ENCODE assay signal across 1 cellular context in genomic region chr6:44251576-44252524, GRCh38.
A peak's percentile ranks its signal among the peaks of the same experiment; 100 is the strongest.
TF ChIP-seq lines count a peak whose summit lies in the region.

No MANE protein-coding gene starts in this region.

TF ChIP-seq in K562, 482 proteins besides CTCF, POLR2A, EP300 and RAD21 (continued from another document and continues in another):
- no peak for TF ChIP-seq MBD1 (CRISPR knock-in tag; IDR thresholded peaks at IDR 0.05)
- TF ChIP-seq ADNP (tag; IDR thresholded peaks at IDR 0.05), result no peak
- no peak for TF ChIP-seq ZNF766 (CRISPR knock-in tag; conservative IDR thresholded peaks at IDR 0.05)
- TF ChIP-seq WHSC1 (IDR thresholded peaks at IDR 0.05; ENCODE audit: low read length), result no peak
- TF ChIP-seq PKNOX1 (IDR thresholded peaks at IDR 0.05), result no peak
- TF ChIP-seq RFX1 (IDR thresholded peaks at IDR 0.05), result no peak
- TF ChIP-seq MXI1 (IDR thresholded peaks at IDR 0.05; ENCODE audit: low read depth, low read length), result no peak
- no peak for TF ChIP-seq DACH1 (IDR thresholded peaks at IDR 0.05; ENCODE audit: partially characterized antibody)
- no peak for TF ChIP-seq ARID2 (IDR thresholded peaks at IDR 0.05)
- TF ChIP-seq RBFOX2 (IDR thresholded peaks at IDR 0.05; ENCODE audit: low read depth, low read length), result peak; percentile 70
- no peak for TF ChIP-seq KHSRP (IDR thresholded peaks at IDR 0.05)
- peak; percentile 28; the same call in 1 of the 2 replicates for TF ChIP-seq MAX (CRISPR knock-in tag; IDR thresholded peaks at IDR 0.05)
- no peak for TF ChIP-seq ARNT (IDR thresholded peaks at IDR 0.05)
- no peak for TF ChIP-seq CBX5 (IDR thresholded peaks at IDR 0.05; ENCODE audit: borderline replicate concordance, low read depth)
- TF ChIP-seq FOXO4 (CRISPR knock-in tag; IDR thresholded peaks at IDR 0.05), result no peak
- 0 out of 2 replicates have a peak, but pooled peaks have one; percentile 49 for TF ChIP-seq NFXL1 (CRISPR knock-in tag; IDR thresholded peaks at IDR 0.05)
- TF ChIP-seq ZNF280B (CRISPR knock-in tag; IDR thresholded peaks at IDR 0.05), result no peak
- TF ChIP-seq PHB2 (IDR thresholded peaks at IDR 0.05; ENCODE audit: low read depth), result no peak
- TF ChIP-seq RHOXF2B (CRISPR knock-in tag; conservative IDR thresholded peaks at IDR 0.05), result no peak
- TF ChIP-seq TARDBP (IDR thresholded peaks at IDR 0.05), result no peak
- TF ChIP-seq BRCA1 (IDR thresholded peaks at IDR 0.05), result no peak
- TF ChIP-seq BRCA1 (CRISPR knock-in tag; IDR thresholded peaks at IDR 0.05), result no peak
- TF ChIP-seq MGA (IDR thresholded peaks at IDR 0.05), result no peak
- no peak for TF ChIP-seq PBX2 (CRISPR knock-in tag; IDR thresholded peaks at IDR 0.05; ENCODE audit: low read depth)
- TF ChIP-seq PBX2 (tag; conservative IDR thresholded peaks at IDR 0.05; ENCODE audit: low read depth), result no peak
- no peak for TF ChIP-seq PRPF4 (IDR thresholded peaks at IDR 0.05; ENCODE audit: insufficient read depth, low read depth, low read length, poor library complexity, severe bottlenecking)
- TF ChIP-seq KAT2B (IDR thresholded peaks at IDR 0.05; ENCODE audit: low read depth, low read length), result no peak
- no peak for TF ChIP-seq CSDE1 (IDR thresholded peaks at IDR 0.05)
- no peak for TF ChIP-seq THAP12 (CRISPR knock-in tag; IDR thresholded peaks at IDR 0.05)
- TF ChIP-seq BHLHE40 (IDR thresholded peaks at IDR 0.05; ENCODE audit: low read length), result no peak
- TF ChIP-seq ZBED1 (IDR thresholded peaks at IDR 0.05), result 0 out of 2 replicates have a peak, but pooled peaks have one; percentile 48
- TF ChIP-seq GABPB1 (CRISPR knock-in tag; IDR thresholded peaks at IDR 0.05), result no peak
